ENCODE assay signal across 8 cellular contexts in genomic region chr10:94363251-94363565, GRCh38. TPM values are rescaled to one million over a fixed set of nuclear protein-coding genes. Genes with fewer than 3 reads are reported as not detected.
DNase-seq lines count a peak whose midpoint lies in the region; ATAC-seq and TF ChIP-seq lines count a peak whose summit lies in the region.

No MANE protein-coding gene starts in this region.

- DNase-seq in activated T-cell treated with anti-CD3 and anti-CD28 coated beads, Interleukin-2, amount 50 U/mL, for 72 hours, result no peak
- no peak for DNase-seq in activated T-cell treated with anti-CD3 and anti-CD28 coated beads, Interleukin-2, amount 50 U/mL, for 48 hours
- DNase-seq in endodermal cell, result no peak
- no peak for DNase-seq in ovary
- no peak for DNase-seq in GM13976 (ENCODE audit: low spot score)
- no peak for DNase-seq in NCI-H774 (lab: John Stamatoyannopoulos, UW)
- DNase-seq in cortex of kidney (lab: John Stamatoyannopoulos, UW), result no peak

- H3K9me3 Mint-ChIP-seq in activated T-cell treated with anti-CD3 and anti-CD28 coated beads, Interleukin-2, amount 50 U/mL, for 72 hours, result no peaks in the 10 kb centered on the region
- H3K9me3 Mint-ChIP-seq in endodermal cell, result no peaks in the 10 kb centered on the region

- H3K36me3 ChIP-seq in endodermal cell (ENCODE audit: control insufficient read depth, insufficient read depth, low read length), result peaks cover 23% of the 10 kb centered on the region
- H3K36me3 ChIP-seq in ovary, result no peaks in the 10 kb centered on the region

- peaks cover 17% of the 10 kb centered on the region for H3K27me3 Mint-ChIP-seq in activated T-cell treated with anti-CD3 and anti-CD28 coated beads, Interleukin-2, amount 50 U/mL, for 72 hours (ENCODE audit: low read depth)
- peaks cover 22% of the 10 kb centered on the region for H3K27me3 Mint-ChIP-seq in endodermal cell (ENCODE audit: insufficient read depth)

- peak; percentile 19 to 27 for ATAC-seq in activated T-cell treated with anti-CD3 and anti-CD28 coated beads, Interleukin-2, amount 50 U/mL, for 72 hours (replicated peaks in 1 of 2)

- H3K27ac ChIP-seq in endodermal cell (ENCODE audit: low read depth, low read length) (no peak overlapping the region), ovary (no peak overlapping the region)

- peak overlapping the region; percentile 98 for H3K4me3 ChIP-seq in endodermal cell (ENCODE audit: low read length)
- peak overlapping the region; percentile 73 for H3K4me3 ChIP-seq in ovary

- H3K9me3 ChIP-seq in endodermal cell (ENCODE audit: control insufficient read depth, low read length), result no peaks in the 10 kb centered on the region
- no peaks in the 10 kb centered on the region for H3K9me3 ChIP-seq in ovary

- H3K4me3 Mint-ChIP-seq in activated T-cell treated with anti-CD3 and anti-CD28 coated beads, Interleukin-2, amount 50 U/mL, for 72 hours, result peak overlapping the region; percentile 94 to 99
- peak overlapping the region; percentile 93 for H3K4me3 Mint-ChIP-seq in endodermal cell

- no peak for TF ChIP-seq EP300 in ovary (IDR thresholded peaks at IDR 0.05)

- in situ Hi-C loops in GM13976 (cut with MboI; ENCODE audit: low sequenced_read_pairs, unreplicated experiment), result no loop called here

- 0 out of 2 replicates have a peak, but pooled peaks have one; percentile 6 for TF ChIP-seq CTCF in LNCAP (IDR thresholded peaks at IDR 0.05)
- peak; percentile 30 for TF ChIP-seq CTCF in endodermal cell (conservative IDR thresholded peaks at IDR 0.05)
- no peak for TF ChIP-seq CTCF in ovary (IDR thresholded peaks at IDR 0.05)
- no peak for TF ChIP-seq CTCF in GM13976 (IDR thresholded peaks at IDR 0.05; ENCODE audit: borderline replicate concordance, control extremely low read depth, extremely low read depth, insufficient read depth, missing control alignments)

- no peak overlapping the region for H3K27ac Mint-ChIP-seq in activated T-cell treated with anti-CD3 and anti-CD28 coated beads, Interleukin-2, amount 50 U/mL, for 72 hours
- H3K27ac Mint-ChIP-seq in endodermal cell, result no peak overlapping the region

- peaks cover 10 to 23% of the 10 kb centered on the region in 2 donors for H3K36me3 Mint-ChIP-seq in activated T-cell treated with anti-CD3 and anti-CD28 coated beads, Interleukin-2, amount 50 U/mL, for 72 hours (ENCODE audit: insufficient read depth in 2 of 2)
- H3K36me3 Mint-ChIP-seq in endodermal cell (ENCODE audit: low read depth), result peaks cover 21% of the 10 kb centered on the region

- peaks cover 7% of the 10 kb centered on the region for H3K27me3 ChIP-seq in endodermal cell (ENCODE audit: control insufficient read depth, insufficient read depth, low read length, poor library complexity, severe bottlenecking)
- H3K27me3 ChIP-seq in ovary, result no peaks in the 10 kb centered on the region

- H3K4me1 ChIP-seq in endodermal cell (ENCODE audit: control insufficient read depth, insufficient read depth, low read length) (no peaks in the 10 kb centered on the region), ovary (ENCODE audit: insufficient read depth) (peaks cover 5% of the 10 kb centered on the region)

- no peak for TF ChIP-seq POLR2A in ovary (IDR thresholded peaks at IDR 0.05)

- intact Hi-C loops in ovary (cut with DNase I), result loop anchor here in 1 of 4 donors (10.0 kb wide), 1 partner anchor 72 kb away; no protein-coding TSS in a partner anchor

- H3K9ac ChIP-seq in endodermal cell (ENCODE audit: extremely low read depth, low read length, poor library complexity, severe bottlenecking), result no peak overlapping the region

- H3K4me1 Mint-ChIP-seq in activated T-cell treated with anti-CD3 and anti-CD28 coated beads, Interleukin-2, amount 50 U/mL, for 72 hours (ENCODE audit: low read depth), result peaks cover 38% of the 10 kb centered on the region
- H3K4me1 Mint-ChIP-seq in endodermal cell, result peaks cover 7% of the 10 kb centered on the region

- WGBS in endodermal cell (ENCODE audit: insufficient coverage in 1 of 2, insufficient read length in 1 of 2), 2 experiments, result 73 to 87% methylated on average over 5 to 8 of the region's 8 CpGs
- WGBS in ovary, 3 donors, result 34 to 43% (median 36%) methylated on average over 8 of the region's 8 CpGs

RNA-seq across cellular contexts. Expression of gene NOC3L, which starts 0.5 kb away (rescaled TPM):
- 10 to 100 TPM; 28.0 to 38.0 TPM for total RNA-seq in activated T-cell treated with anti-CD3 and anti-CD28 coated beads, Interleukin-2, amount 50 U/mL, for 72 hours
- total RNA-seq in endodermal cell (10 to 100 TPM; 18.8 to 22.2 TPM), ovary (10 to 100 TPM; 12.8 to 29.2 (median 17.3) TPM)
- polyA plus RNA-seq in endodermal cell (2013, experiment 1 of 2), result 25.0 TPM
- 20.8 TPM for polyA plus RNA-seq in endodermal cell (2013, experiment 2 of 2)
- polyA plus RNA-seq in ovary, result 10 to 100 TPM in 1 of 2 donors, 1 to 10 TPM in 1; 4.3 to 12.0 TPM

RNA-seq across cellular contexts. Expression of gene TBC1D12, which starts 39.1 kb away (rescaled TPM):
- total RNA-seq in activated T-cell treated with anti-CD3 and anti-CD28 coated beads, Interleukin-2, amount 50 U/mL, for 72 hours, result 1 to 10 TPM; 1.9 to 2.3 TPM
- 1 to 10 TPM; 7.0 to 7.4 TPM for total RNA-seq in endodermal cell
- 4.6 TPM for polyA plus RNA-seq in endodermal cell (2013, experiment 1 of 2)
- 6.5 TPM for polyA plus RNA-seq in endodermal cell (2013, experiment 2 of 2)
- total RNA-seq in ovary, result 10 to 100 TPM in 5 of 7 donors, 1 to 10 TPM in 2; 8.7 to 20.4 (median 10.9) TPM
- 1 to 10 TPM; 5.6 to 7.7 TPM for polyA plus RNA-seq in ovary

Comparison
In these comparisons a context has a peak if more than half of its experiments do, and no peak if none do; other contexts are left out.
1. CTCF ChIP-seq: peak in LNCAP (single experiment) and endodermal cell (single experiment); none in ovary (0 of 3) and GM13976 (single experiment).